ENCODE assay signal across 26 cellular contexts in genomic region chr14:95323361-95323760, GRCh38.
"Had no signal": no experiment of that assay in that cellular context is flagged by ENCODE, and none has a peak within 500 bp of the region (broad histone marks: within the 10 kb centered on the region; RNA-seq: fewer than 3 reads in every experiment).

No MANE protein-coding gene starts in this region.

- H3K27me3 ChIP-seq: ovary, right lobe of liver, upper lobe of right lung had no signal

- FAIRE-seq: endometrium had no signal

- H3K27me3 Mint-ChIP-seq: activated naive CD4-positive, alpha-beta T cell treated with anti-CD3 and anti-CD28 coated beads, Interleukin-2, amount 50 U/mL, for 24 hours had no signal

- H3K4me3 ChIP-seq: left ventricle myocardium inferior, lung, ovary, right lobe of liver, thoracic aorta, upper lobe of right lung had no signal

- H3K36me3 ChIP-seq: left ventricle myocardium inferior, neutrophil, ovary, right lobe of liver, thoracic aorta, upper lobe of right lung had no signal

- H3K4me1 Mint-ChIP-seq: activated T-helper 17 cell treated with anti-CD3 and anti-CD28 coated beads, Interleukin-2, amount 50 U/mL, for 72 hours had no signal

- H3K9me3 Mint-ChIP-seq: activated CD4-positive, alpha-beta memory T cell treated with anti-CD3 and anti-CD28 coated beads for 36 hours; activated CD4-positive, alpha-beta T cell treated with anti-CD3 and anti-CD28 coated beads, Interleukin-2, amount 10 ng/mL, durations not matched to agents 24 days and 14 days; activated naive CD4-positive, alpha-beta T cell treated with anti-CD3 and anti-CD28 coated beads, Interleukin-2, amount 50 U/mL, for 24 hours; activated naive CD8-positive, alpha-beta T cell treated with anti-CD3 and anti-CD28 coated beads, Interleukin-2, amount 50 U/mL, for 24 hours; activated T-cell treated with anti-CD3 and anti-CD28 coated beads, Interleukin-2, amount 50 U/mL, for 4 hours; activated T-helper 17 cell treated with anti-CD3 and anti-CD28 coated beads, Interleukin-2, amount 50 U/mL, for 72 hours; central memory CD8-positive, alpha-beta T cell; stimulated activated effector memory CD8-positive, alpha-beta T cell treated with anti-CD3 and anti-CD28 coated beads, Interleukin-12 subunit alpha, Interleukin-12 subunit beta, amount 100 ng/mL, for 72 hours; stimulated activated naive CD8-positive, alpha-beta T cell treated with anti-CD3 and anti-CD28 coated beads, Interleukin-15, Interleukin-2, amounts not matched to agents 100 ng/mL and 50 ng/mL, for 24 hours had no signal

- H3K27ac ChIP-seq: left ventricle myocardium inferior, neutrophil, ovary, right lobe of liver, thoracic aorta, upper lobe of right lung had no signal

- H3K36me3 Mint-ChIP-seq: activated CD4-positive, alpha-beta memory T cell treated with anti-CD3 and anti-CD28 coated beads for 36 hours; activated naive CD4-positive, alpha-beta T cell treated with anti-CD3 and anti-CD28 coated beads, Interleukin-2, amount 50 U/mL, for 24 hours; stimulated activated effector memory CD8-positive, alpha-beta T cell treated with anti-CD3 and anti-CD28 coated beads, Interleukin-12 subunit alpha, Interleukin-12 subunit beta, amount 100 ng/mL, for 72 hours had no signal

- DNase-seq: activated CD4-positive, alpha-beta memory T cell treated with anti-CD3 and anti-CD28 coated beads for 36 hours; activated CD4-positive, alpha-beta T cell treated with anti-CD3 and anti-CD28 coated beads, Interleukin-2, amount 10 ng/mL, durations not matched to agents 24 days and 14 days; activated CD4-positive, CD25-positive, alpha-beta regulatory T cell treated with anti-CD3 and anti-CD28 coated beads, Interleukin-2, amount 50 U/mL, for 72 hours; activated CD8-positive, alpha-beta memory T cell treated with anti-CD3 and anti-CD28 coated beads, Interleukin-2, amount 50 U/mL, for 48 hours; activated naive CD8-positive, alpha-beta T cell treated with anti-CD3 and anti-CD28 coated beads, Interleukin-2, amount 50 U/mL, for 24 hours; activated T-cell treated with anti-CD3 and anti-CD28 coated beads, Interleukin-2, amount 50 U/mL, for 4 hours; amygdala; effector CD8-positive, alpha-beta T cell; erythroblast; left ventricle myocardium inferior; ovary; right lobe of liver; stimulated activated CD4-positive, alpha-beta T cell treated with anti-CD3 and anti-CD28 coated beads, Interleukin-12 subunit alpha, Interleukin-12 subunit beta, amount 100 ng/mL, for 4 hours; stimulated activated CD4-positive, alpha-beta T cell treated with anti-CD3 and anti-CD28 coated beads, Interleukin-4, amount 100 ng/mL, for 24 hours; T-helper 2 cell; upper lobe of right lung had no signal

- H3K27ac Mint-ChIP-seq: activated CD4-positive, alpha-beta memory T cell treated with anti-CD3 and anti-CD28 coated beads for 36 hours; activated CD4-positive, alpha-beta T cell treated with anti-CD3 and anti-CD28 coated beads, Interleukin-2, amount 10 ng/mL, durations not matched to agents 24 days and 14 days; activated naive CD4-positive, alpha-beta T cell treated with anti-CD3 and anti-CD28 coated beads, Interleukin-2, amount 50 U/mL, for 24 hours; activated naive CD8-positive, alpha-beta T cell treated with anti-CD3 and anti-CD28 coated beads, Interleukin-2, amount 50 U/mL, for 24 hours; activated T-helper 17 cell treated with anti-CD3 and anti-CD28 coated beads, Interleukin-2, amount 50 U/mL, for 72 hours; progenitor cell of endocrine pancreas; stimulated activated effector memory CD8-positive, alpha-beta T cell treated with anti-CD3 and anti-CD28 coated beads, Interleukin-12 subunit alpha, Interleukin-12 subunit beta, amount 100 ng/mL, for 72 hours; stimulated activated naive CD8-positive, alpha-beta T cell treated with anti-CD3 and anti-CD28 coated beads, Interleukin-15, Interleukin-2, amounts not matched to agents 100 ng/mL and 50 ng/mL, for 24 hours had no signal

- H3K4me3 Mint-ChIP-seq: activated CD4-positive, alpha-beta memory T cell treated with anti-CD3 and anti-CD28 coated beads for 36 hours; activated CD4-positive, alpha-beta T cell treated with anti-CD3 and anti-CD28 coated beads, Interleukin-2, amount 10 ng/mL, durations not matched to agents 24 days and 14 days; activated naive CD4-positive, alpha-beta T cell treated with anti-CD3 and anti-CD28 coated beads, Interleukin-2, amount 50 U/mL, for 24 hours; activated naive CD8-positive, alpha-beta T cell treated with anti-CD3 and anti-CD28 coated beads, Interleukin-2, amount 50 U/mL, for 24 hours; activated T-cell treated with anti-CD3 and anti-CD28 coated beads, Interleukin-2, amount 50 U/mL, for 4 hours; activated T-helper 17 cell treated with anti-CD3 and anti-CD28 coated beads, Interleukin-2, amount 50 U/mL, for 72 hours; central memory CD8-positive, alpha-beta T cell; stimulated activated effector memory CD8-positive, alpha-beta T cell treated with anti-CD3 and anti-CD28 coated beads, Interleukin-12 subunit alpha, Interleukin-12 subunit beta, amount 100 ng/mL, for 72 hours; stimulated activated naive CD8-positive, alpha-beta T cell treated with anti-CD3 and anti-CD28 coated beads, Interleukin-15, Interleukin-2, amounts not matched to agents 100 ng/mL and 50 ng/mL, for 24 hours had no signal

- ATAC-seq: activated naive CD8-positive, alpha-beta T cell treated with anti-CD3 and anti-CD28 coated beads, Interleukin-2, amount 50 U/mL, for 24 hours; activated T-cell treated with anti-CD3 and anti-CD28 coated beads, Interleukin-2, amount 50 U/mL, for 4 hours; activated T-helper 17 cell treated with anti-CD3 and anti-CD28 coated beads, Interleukin-2, amount 50 U/mL, for 72 hours; right lobe of liver; stimulated activated effector memory CD8-positive, alpha-beta T cell treated with anti-CD3 and anti-CD28 coated beads, Interleukin-12 subunit alpha, Interleukin-12 subunit beta, amount 100 ng/mL, for 72 hours had no signal

- H3K9me3 ChIP-seq: left ventricle myocardium inferior, neutrophil, ovary, right lobe of liver, thoracic aorta, upper lobe of right lung had no signal
